ENCODE assay signal across 20 cellular contexts in the genomic region with DNA sequence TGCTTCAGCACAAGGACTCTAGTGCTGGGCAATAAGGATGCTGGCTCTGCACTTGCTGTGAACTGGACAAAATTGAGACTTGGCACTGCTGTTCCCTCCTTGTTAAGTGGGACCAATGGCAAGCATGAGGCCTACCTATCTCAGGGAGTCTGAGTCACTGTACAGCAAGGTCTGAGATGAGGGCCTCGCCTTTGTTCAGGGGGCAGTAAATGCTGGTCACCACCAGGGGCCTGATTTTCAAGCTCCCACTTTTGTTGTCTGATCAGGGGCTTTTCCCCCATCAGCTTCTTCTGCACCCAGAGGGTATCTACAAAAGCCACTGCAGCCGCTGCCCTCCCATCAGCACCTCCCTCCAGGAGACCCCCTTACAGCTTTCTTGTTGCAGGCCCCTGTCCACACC. TPM values are rescaled to one million over a fixed set of nuclear protein-coding genes. Genes with fewer than 3 reads are reported as not detected.
DNase-seq lines count a peak whose midpoint lies in the region; ATAC-seq, FAIRE-seq and TF ChIP-seq lines count a peak whose summit lies in the region.
"Had no signal": no experiment of that assay in that cellular context is flagged by ENCODE, and none has a peak within 500 bp of the region (broad histone marks: within the 10 kb centered on the region; RNA-seq: fewer than 3 reads in every experiment).

No MANE protein-coding gene starts in this region.

- H4K20me1 ChIP-seq in H1 (replicated peaks in 1 of 2; ENCODE audit: control insufficient read depth in 1 of 2, insufficient read depth in 2 of 2, low read length in 2 of 2): no peaks in the 10 kb centered on the region
- H4K20me1 ChIP-seq in GM23248 (ENCODE audit: insufficient read depth): no peaks in the 10 kb centered on the region

- H3K23ac ChIP-seq in H1 (ENCODE audit: insufficient read length): no peak overlapping the region

- no peaks in the 10 kb centered on the region for H3K36me3 Mint-ChIP-seq in activated CD4-positive, alpha-beta T cell treated with anti-CD3 and anti-CD28 coated beads for 36 hours (ENCODE audit: low read depth)
- no peaks in the 10 kb centered on the region for H3K36me3 Mint-ChIP-seq in HFFc6 (ENCODE audit: low read depth)
- H3K36me3 Mint-ChIP-seq: brain had no signal

- H2AFZ ChIP-seq in H1 (ENCODE audit: low read length) (no peak overlapping the region), GM23248 (no peak overlapping the region)

- H3K27ac Mint-ChIP-seq in activated CD4-positive, alpha-beta T cell treated with anti-CD3 and anti-CD28 coated beads for 36 hours: no peak overlapping the region
- H3K27ac Mint-ChIP-seq in HFFc6: no peak overlapping the region

- H2BK20ac ChIP-seq in H1 (ENCODE audit: low read length): no peak overlapping the region

- TF ChIP-seq CTCF in HFFc6 (IDR thresholded peaks at IDR 0.05): peak; percentile 4; the same call in 1 of the 2 replicates
- TF ChIP-seq CTCF in H1 (IDR thresholded peaks at IDR 0.05; ENCODE audit: control extremely low read depth in 1 of 3, insufficient read depth in 1 of 3, low read depth in 1 of 3, low read length in 3 of 3): peak; percentile 26 to 43 (median 38); a peak in 3 of 4 replicates
- TF ChIP-seq CTCF in retinal pigment epithelial cell (conservative IDR thresholded peaks at IDR 0.05; ENCODE audit: low read depth, low read length): peak; percentile 8

- H3K27me3 ChIP-seq in H1 (replicated peaks in 1 of 4; ENCODE audit: control insufficient read depth in 3 of 4, extremely low read depth in 1 of 4, insufficient read depth in 3 of 4, low read length in 3 of 4) (no peaks in the 10 kb centered on the region), GM23248 (replicated peaks; ENCODE audit: insufficient read depth) (peaks cover 15% of the 10 kb centered on the region; the same call in 1 of the 2 replicates), H7 (ENCODE audit: control insufficient read depth, insufficient read depth, low read length) (no peaks in the 10 kb centered on the region)
- H3K27me3 ChIP-seq: colonic mucosa, upper lobe of left lung had no signal

- no peak overlapping the region for H2BK5ac ChIP-seq in H1 (ENCODE audit: low read depth, low read length)

- no peak overlapping the region for H2BK120ac ChIP-seq in H1 (replicated peaks; ENCODE audit: low read depth, low read length)

- H2BK15ac ChIP-seq in H1 (ENCODE audit: low read length): 0 out of 2 replicates have a peak overlapping the region, but pooled peaks have one; percentile 53

- H3K27ac ChIP-seq in H1 (ENCODE audit: low read depth, low read length) (no peak overlapping the region), GM23248 (no peak overlapping the region)
- H3K27ac ChIP-seq: colonic mucosa, upper lobe of left lung had no signal

- no peak; a peak in 1 of 4 replicates for TF ChIP-seq RAD21 in H1 (IDR thresholded peaks at IDR 0.05 in 1 of 2, conservative IDR thresholded peaks at IDR 0.05 in 1 of 2; ENCODE audit: low read depth in 2 of 2, low read length in 2 of 2)

- H3K79me1 ChIP-seq in H1 (ENCODE audit: low read depth, low read length): no peaks in the 10 kb centered on the region

- H2BK12ac ChIP-seq in H1 (ENCODE audit: low read depth, low read length): no peak overlapping the region

- no peaks in the 10 kb centered on the region for H3K9me2 ChIP-seq in GM23248 (ENCODE audit: insufficient read depth)

- H3K79me2 ChIP-seq in H1 (ENCODE audit: control insufficient read depth in 1 of 2, insufficient read depth in 2 of 2, low read length in 2 of 2) (no peaks in the 10 kb centered on the region), GM23248 (ENCODE audit: insufficient read depth) (no peaks in the 10 kb centered on the region)

- 0 out of 2 replicates have a peak overlapping the region, but pooled peaks have one; percentile 33 for H2AK5ac ChIP-seq in H1 (ENCODE audit: low read depth, low read length)

- intact Hi-C loops in activated CD4-positive, alpha-beta T cell treated with anti-CD3 and anti-CD28 coated beads for 36 hours (cut with DNase I, micrococcal nuclease): no loop called here

- H3K56ac ChIP-seq in H1 (replicated peaks; ENCODE audit: insufficient read length, low read depth, low read length): no peak overlapping the region

- no peak overlapping the region for H3K4me3 Mint-ChIP-seq in activated CD4-positive, alpha-beta T cell treated with anti-CD3 and anti-CD28 coated beads for 36 hours
- no peak overlapping the region for H3K4me3 Mint-ChIP-seq in HFFc6
- H3K4me3 Mint-ChIP-seq: brain had no signal

- no peak for FAIRE-seq in H1 (lab: Jason Lieb, UNC)
- FAIRE-seq: G401.6 had no signal

- H4K5ac ChIP-seq in H1 (ENCODE audit: insufficient read length, low read depth, low read length): no peak overlapping the region

- no peaks in the 10 kb centered on the region for H3K9me3 ChIP-seq in H1 (ENCODE audit: insufficient read depth in 2 of 2, low read depth in 1 of 2, low read length in 1 of 2)
- no peaks in the 10 kb centered on the region for H3K9me3 ChIP-seq in GM23248 (ENCODE audit: low read depth)
- H3K9me3 ChIP-seq: colonic mucosa, upper lobe of left lung had no signal

- H3K4me2 ChIP-seq in H1 (ENCODE audit: insufficient read depth in 1 of 2, low read depth in 2 of 2, low read length in 2 of 2): no peak overlapping the region
- no peak overlapping the region for H3K4me2 ChIP-seq in GM23248 (ENCODE audit: unreplicated experiment)

- H4K91ac ChIP-seq in H1 (replicated peaks; ENCODE audit: insufficient read length, low read length): no peak overlapping the region

- H3K14ac ChIP-seq in H1 (ENCODE audit: insufficient read length): no peak overlapping the region

- no peak for TF ChIP-seq POLR2A in H1 (IDR thresholded peaks at IDR 0.05; ENCODE audit: control extremely low read depth in 1 of 2, low read depth in 2 of 2, low read length in 2 of 2)

- no peaks in the 10 kb centered on the region for H3K9me3 Mint-ChIP-seq in activated CD4-positive, alpha-beta T cell treated with anti-CD3 and anti-CD28 coated beads for 36 hours (ENCODE audit: low read depth)
- no peaks in the 10 kb centered on the region for H3K9me3 Mint-ChIP-seq in HFFc6

- no peak overlapping the region for H3K9ac ChIP-seq in H1 (replicated peaks in 1 of 4; ENCODE audit: extremely low read depth in 1 of 4, low read depth in 3 of 4, low read length in 3 of 4)
- no peak overlapping the region for H3K9ac ChIP-seq in GM23248

- no peak overlapping the region for H4K8ac ChIP-seq in H1 (ENCODE audit: extremely low read depth, insufficient read depth, low read length)

- in situ Hi-C loops in GM23248 (cut with MboI): no loop called here

- no peaks in the 10 kb centered on the region for H3K36me3 ChIP-seq in H1 (ENCODE audit: control insufficient read depth in 2 of 4, insufficient read depth in 4 of 4, low read length in 3 of 4)
- H3K36me3 ChIP-seq in GM23248 (ENCODE audit: low read depth): no peaks in the 10 kb centered on the region
- no peaks in the 10 kb centered on the region for H3K36me3 ChIP-seq in H7 (replicated peaks; ENCODE audit: control insufficient read depth, insufficient read depth, low read length)
- H3K36me3 ChIP-seq: colonic mucosa, upper lobe of left lung had no signal

- H3K4me3 ChIP-seq in H1 (ENCODE audit: extremely low read depth in 1 of 4, insufficient read depth in 2 of 4, low read depth in 3 of 4, low read length in 4 of 4) (no peak overlapping the region), retinal pigment epithelial cell (ENCODE audit: low read length) (no peak overlapping the region), GM23248 (no peak overlapping the region), H7 (ENCODE audit: insufficient read depth, low read depth, low read length) (no peak overlapping the region)
- H3K4me3 ChIP-seq: colonic mucosa, upper lobe of left lung had no signal

- peaks cover 11% of the 10 kb centered on the region for H3K4me1 Mint-ChIP-seq in activated CD4-positive, alpha-beta T cell treated with anti-CD3 and anti-CD28 coated beads for 36 hours
- peaks cover 7% of the 10 kb centered on the region; the same call in 1 of the 2 replicates for H3K4me1 Mint-ChIP-seq in HFFc6 (ENCODE audit: low read depth)

- no peaks in the 10 kb centered on the region; the same call in 1 of the 2 replicates for H3K23me2 ChIP-seq in H1 (ENCODE audit: low read depth, low read length)

- ATAC-seq in activated CD4-positive, alpha-beta T cell treated with anti-CD3 and anti-CD28 coated beads for 36 hours: peak; percentile 39
- ATAC-seq in HG03520 (IDR thresholded peaks at IDR 0.05; ENCODE audit: unreplicated experiment): no peak
- ATAC-seq: left ventricle myocardium superior had no signal

- POLR2A ChIA-PET in activated CD4-positive, alpha-beta T cell treated with anti-CD3 and anti-CD28 coated beads for 36 hours (lab: Charles Lee): no interaction called here
- POLR2A ChIA-PET in H1 (lab: Charles Lee; ENCODE audit: partially characterized antibody): interaction anchor here (0.7 kb wide), 1 partner anchor 305 kb away, joined by 3 read pairs; no protein-coding TSS in a partner anchor

- WGBS in H1 (ENCODE audit: extremely low coverage in 1 of 2, insufficient coverage in 1 of 2, insufficient read length in 1 of 2, insufficient replicate concordance in 2 of 2, low coverage in 1 of 2, low lambda C conversion rate in 2 of 2, missing lambda C conversion rate in 1 of 2), 2 experiments: 80% methylated on average over 2 of the region's 2 CpGs; no CpG with 5 or more reads in 1 of the 2 experiments
- WGBS in GM23248 (ENCODE audit: low coverage in 1 of 2, low lambda C conversion rate in 2 of 2, missing lambda C conversion rate in 2 of 2), 2 experiments: 68 to 77% methylated on average over 2 of the region's 2 CpGs

- no peak overlapping the region for H3K18ac ChIP-seq in H1 (ENCODE audit: extremely low read depth, low read length)

- CTCF ChIA-PET in activated CD4-positive, alpha-beta T cell treated with anti-CD3 and anti-CD28 coated beads for 36 hours (lab: Charles Lee): interaction anchor here (1.0 kb wide), 1 partner anchor 22 kb away, joined by 3 read pairs; no protein-coding TSS in a partner anchor
- CTCF ChIA-PET in H1 (lab: Charles Lee; ENCODE audit: partially characterized antibody): interaction anchor here (0.7 to 2.8 kb wide), 24 partner anchors 9 to 971 kb away, joined by 3 to 10 read pairs (median 4); no protein-coding TSS in a partner anchor

- H3K27me3 Mint-ChIP-seq in activated CD4-positive, alpha-beta T cell treated with anti-CD3 and anti-CD28 coated beads for 36 hours: no peaks in the 10 kb centered on the region
- peaks cover 11% of the 10 kb centered on the region for H3K27me3 Mint-ChIP-seq in HFFc6 (ENCODE audit: insufficient read depth)

- peaks cover 0 to 2% (median 0%) of the 10 kb centered on the region in 4 experiments; a peak in 2 of 7 replicates for H3K4me1 ChIP-seq in H1 (replicated peaks in 1 of 4; ENCODE audit: control insufficient read depth in 3 of 4, insufficient read depth in 4 of 4, low read length in 3 of 4)
- no peaks in the 10 kb centered on the region for H3K4me1 ChIP-seq in GM23248 (ENCODE audit: insufficient read depth)
- H3K4me1 ChIP-seq: colonic mucosa had no signal

- no peak overlapping the region for H3K4ac ChIP-seq in H1 (replicated peaks; ENCODE audit: insufficient read length, low read depth, low read length)

- DNase-seq in activated CD4-positive, alpha-beta T cell treated with anti-CD3 and anti-CD28 coated beads for 36 hours: no peak
- no peak for DNase-seq in activated CD4-positive, alpha-beta T cell treated with anti-CD3 and anti-CD28 coated beads, Interleukin-2, amount 50 U/mL, for 4 hours
- DNase-seq in HFFc6 (no peak), H1 (ENCODE audit: low read depth in 1 of 2, low spot score in 2 of 2) (no peak), retinal pigment epithelial cell (ENCODE audit: low read depth) (no peak), GM23248 (no peak), H7 (no peak)
- DNase-seq: activated CD4-positive, CD25-positive, alpha-beta regulatory T cell treated with anti-CD3 and anti-CD28 coated beads, Interleukin-2, amount 50 U/mL, for 72 hours; Calu3; colonic mucosa; HCEC 1CT; left ventricle myocardium superior; NCI-H1105 treated with DMSO at 0.1 percent for 48 hours; NCI-H510A; stimulated activated CD4-positive, alpha-beta T cell treated with anti-CD3 and anti-CD28 coated beads, Interleukin-4, amount 100 ng/mL, for 24 hours; T1000; upper lobe of left lung had no signal

- TF ChIP-seq EP300 in H1 (IDR thresholded peaks at IDR 0.05; ENCODE audit: borderline replicate concordance in 1 of 2, low read depth in 2 of 2, low read length in 2 of 2): no peak

- H3F3A ChIP-seq in GM23248 (ENCODE audit: insufficient read depth): no peaks in the 10 kb centered on the region

RNA-seq across cellular contexts. Expression of a gene that starts 22.8 kb away (rescaled TPM):
- 10 to 100 TPM; 57.3 to 64.0 TPM for total RNA-seq in activated CD4-positive, alpha-beta T cell treated with anti-CD3 and anti-CD28 coated beads for 36 hours
- total RNA-seq in HFFc6 (2021; fragmentation: NEBNext Ultra II Directional; extraction: Animal tissue kit (Norgen Biotek cat#: 25700)): 10 to 100 TPM; 44.6 to 55.9 (median 48.9) TPM
- 144 and 148 TPM in 2 replicates for total RNA-seq in H1 (2021; fragmentation: NEBNext Ultra II Directional; extraction: Animal tissue kit (Norgen Biotek cat#: 25700))
- polyA plus RNA-seq in H1 (2011; rRNA removed) (157 and 196 TPM in 2 replicates), GM23248 (2016; fragmentation: Nextera tagmentation; extraction: Ambion mirVana) (15.7 and 17.2 TPM in 2 replicates)
- polyA plus RNA-seq in H1 (2011; cell fraction: cytosol; rRNA removed): 108 TPM
- 185 TPM for polyA plus RNA-seq in H1 (2011; cell fraction: nucleus; rRNA removed)
- polyA plus RNA-seq in H1 (2012, experiment 1 of 2): 120 to 136 TPM (median 129 TPM) in 4 replicates
- 170 TPM for polyA plus RNA-seq in H1 (2012, experiment 2 of 2)
- 351 TPM for polyA plus RNA-seq in H1 (2013, experiment 1 of 2)
- 348 TPM for polyA plus RNA-seq in H1 (2013, experiment 2 of 2)
- polyA minus RNA-seq in H1 (2011; rRNA and poly(A)+ RNA removed): 125 and 139 TPM in 2 replicates
- 116 TPM for polyA minus RNA-seq in H1 (2011; cell fraction: cytosol; rRNA and poly(A)+ RNA removed)
- 56.5 TPM for polyA minus RNA-seq in H1 (2011; cell fraction: nucleus; rRNA and poly(A)+ RNA removed)
- total RNA-seq in GM23248 (2014; rRNA removed; shearing (Covaris generic)): 13.6 and 14.7 TPM in 2 replicates
- 123 and 143 TPM in 2 replicates for total RNA-seq in H7 (2014; rRNA removed; shearing (Covaris generic))

RNA-seq across cellular contexts. Expression of a gene that starts 27.6 kb away (rescaled TPM):
- 10 to 100 TPM; 79.4 to 88.8 TPM for total RNA-seq in activated CD4-positive, alpha-beta T cell treated with anti-CD3 and anti-CD28 coated beads for 36 hours
- total RNA-seq in HFFc6 (2021; fragmentation: NEBNext Ultra II Directional; extraction: Animal tissue kit (Norgen Biotek cat#: 25700)): 10 to 100 TPM; 39.3 to 48.0 (median 46.7) TPM
- total RNA-seq in H1 (2021; fragmentation: NEBNext Ultra II Directional; extraction: Animal tissue kit (Norgen Biotek cat#: 25700)): 36.2 and 38.3 TPM in 2 replicates
- polyA plus RNA-seq in H1 (2011; rRNA removed) (38.6 and 46.9 TPM in 2 replicates), GM23248 (2016; fragmentation: Nextera tagmentation; extraction: Ambion mirVana) (38.4 and 42.0 TPM in 2 replicates)
- polyA plus RNA-seq in H1 (2011; cell fraction: cytosol; rRNA removed): 47.2 TPM
- 123 TPM for polyA plus RNA-seq in H1 (2011; cell fraction: nucleus; rRNA removed)
- polyA plus RNA-seq in H1 (2012, experiment 1 of 2): 33.7 to 49.7 TPM (median 43.4 TPM) in 4 replicates
- 35.4 TPM for polyA plus RNA-seq in H1 (2012, experiment 2 of 2)
- 27.1 TPM for polyA plus RNA-seq in H1 (2013, experiment 1 of 2)
- 23.0 TPM for polyA plus RNA-seq in H1 (2013, experiment 2 of 2)
- polyA minus RNA-seq in H1 (2011; rRNA and poly(A)+ RNA removed): 51.7 and 52.2 TPM in 2 replicates
- polyA minus RNA-seq in H1 (2011; cell fraction: cytosol; rRNA and poly(A)+ RNA removed): 20.0 TPM
- polyA minus RNA-seq in H1 (2011; cell fraction: nucleus; rRNA and poly(A)+ RNA removed): 49.1 TPM
- 50.4 and 64.4 TPM in 2 replicates for total RNA-seq in GM23248 (2014; rRNA removed; shearing (Covaris generic))
- 34.9 and 46.8 TPM in 2 replicates for total RNA-seq in H7 (2014; rRNA removed; shearing (Covaris generic))
